In genomic region chr16:425740-426114, GRCh38 we compare ENCODE assay signal across 8 cellular contexts. TPM values are rescaled to one million over a fixed set of nuclear protein-coding genes. Genes with fewer than 3 reads are reported as not detected.
A peak's percentile ranks its signal among the peaks of the same experiment; 100 is the strongest.
DNase-seq lines count a peak whose midpoint lies in the region; ATAC-seq and TF ChIP-seq lines count a peak whose summit lies in the region.

No MANE protein-coding gene starts in this region.

- peaks cover 29% of the 10 kb centered on the region for H3K4me1 Mint-ChIP-seq in activated T-cell treated with anti-CD3 and anti-CD28 coated beads, Interleukin-2, amount 50 U/mL, for 4 hours (ENCODE audit: low read depth)

- H3K27ac ChIP-seq in foreskin keratinocyte (peak overlapping the region; percentile 9), skin epidermis (peak overlapping the region in 19 of 21 experiments; percentile 24 to 98 (median 80))

- H3K27me3 Mint-ChIP-seq in activated T-cell treated with anti-CD3 and anti-CD28 coated beads, Interleukin-2, amount 50 U/mL, for 4 hours (ENCODE audit: low read depth) = no peaks in the 10 kb centered on the region

- intact Hi-C loops in sciatic nerve (cut with DNase I) = no loop called here

- peak; percentile 24 for DNase-seq in activated T-cell treated with anti-CD3 and anti-CD28 coated beads, Interleukin-2, amount 50 U/mL, for 4 hours
- DNase-seq in activated T-cell treated with anti-CD3 and anti-CD28 coated beads, Interleukin-2, amount 50 U/mL, for 1 hour = no peak
- DNase-seq in foreskin keratinocyte (no peak), sciatic nerve (ENCODE audit: low spot score) (no peak), HK-2 (ENCODE audit: unreplicated experiment) (no peak)

- no peaks in the 10 kb centered on the region for H3K9me3 Mint-ChIP-seq in activated T-cell treated with anti-CD3 and anti-CD28 coated beads, Interleukin-2, amount 50 U/mL, for 4 hours

- H3K4me1 ChIP-seq in foreskin keratinocyte = peaks cover 3% of the 10 kb centered on the region

- H3K4me3 ChIP-seq in WI38 (ENCODE audit: low read depth, low read length) (peak overlapping the region; percentile 81), skin epidermis (peak overlapping the region; percentile 39 to 66 (median 54))

- ATAC-seq in activated T-cell treated with anti-CD3 and anti-CD28 coated beads, Interleukin-2, amount 50 U/mL, for 4 hours = peak; percentile 59 to 69
- ATAC-seq in HG02970 (IDR thresholded peaks at IDR 0.05; ENCODE audit: low FRiP score, unreplicated experiment) = peak; percentile 34
- ATAC-seq in foreskin keratinocyte = peak; percentile 24
- ATAC-seq in sciatic nerve = no peak

- peaks cover 3% of the 10 kb centered on the region for H3K36me3 Mint-ChIP-seq in activated T-cell treated with anti-CD3 and anti-CD28 coated beads, Interleukin-2, amount 50 U/mL, for 4 hours (ENCODE audit: insufficient read depth)

- TF ChIP-seq CTCF in WI38 (IDR thresholded peaks at IDR 0.05; ENCODE audit: low read depth, low read length) = no peak
- no peak for TF ChIP-seq CTCF in foreskin keratinocyte (conservative IDR thresholded peaks at IDR 0.05)

- H3K27me3 ChIP-seq in foreskin keratinocyte = no peaks in the 10 kb centered on the region

- peak overlapping the region; percentile 85 for H3K4me3 Mint-ChIP-seq in activated T-cell treated with anti-CD3 and anti-CD28 coated beads, Interleukin-2, amount 50 U/mL, for 4 hours

RNA-seq across cellular contexts. Expression of gene RAB11FIP3, which starts 0.3 kb away (rescaled TPM):
- total RNA-seq in activated T-cell treated with anti-CD3 and anti-CD28 coated beads, Interleukin-2, amount 50 U/mL, for 4 hours = 10 to 100 TPM; 28.2 to 31.3 (median 28.8) TPM
- 14.9 and 15.1 TPM in 2 replicates for total RNA-seq in foreskin keratinocyte
- polyA plus RNA-seq in foreskin keratinocyte = 10.9 and 12.0 TPM in 2 replicates
- 56.0 TPM for total RNA-seq in sciatic nerve

RNA-seq across cellular contexts. Expression of gene DECR2, which starts 24.0 kb away (rescaled TPM):
- 10 to 100 TPM; 16.9 to 19.1 (median 17.8) TPM for total RNA-seq in activated T-cell treated with anti-CD3 and anti-CD28 coated beads, Interleukin-2, amount 50 U/mL, for 4 hours
- total RNA-seq in foreskin keratinocyte = 10.5 and 13.8 TPM in 2 replicates
- 12.7 and 15.9 TPM in 2 replicates for polyA plus RNA-seq in foreskin keratinocyte
- total RNA-seq in sciatic nerve = 10.4 TPM

RNA-seq across cellular contexts. Expression of gene NME4, which starts 28.7 kb away (rescaled TPM):
- total RNA-seq in activated T-cell treated with anti-CD3 and anti-CD28 coated beads, Interleukin-2, amount 50 U/mL, for 4 hours = 10 to 100 TPM; 46.1 to 78.9 (median 52.7) TPM
- total RNA-seq in foreskin keratinocyte = 143 and 154 TPM in 2 replicates
- 266 and 269 TPM in 2 replicates for polyA plus RNA-seq in foreskin keratinocyte
- 68.3 TPM for total RNA-seq in sciatic nerve

RNA-seq across cellular contexts. Expression of gene PGAP6, which starts 43.9 kb away (rescaled TPM):
- 10 to 100 TPM; 33.4 to 39.1 (median 34.0) TPM for total RNA-seq in activated T-cell treated with anti-CD3 and anti-CD28 coated beads, Interleukin-2, amount 50 U/mL, for 4 hours
- total RNA-seq in foreskin keratinocyte = 37.7 and 44.5 TPM in 2 replicates
- polyA plus RNA-seq in foreskin keratinocyte = 32.5 and 34.2 TPM in 2 replicates
- total RNA-seq in sciatic nerve = 29.0 TPM

RNA-seq across cellular contexts. Expression of gene MRPL28, which starts 55.4 kb away (rescaled TPM):
- total RNA-seq in activated T-cell treated with anti-CD3 and anti-CD28 coated beads, Interleukin-2, amount 50 U/mL, for 4 hours = 100 to 1,000 TPM; 124 to 136 (median 128) TPM
- total RNA-seq in foreskin keratinocyte (125 and 132 TPM in 2 replicates), sciatic nerve (32.5 TPM)
- polyA plus RNA-seq in foreskin keratinocyte = 218 and 222 TPM in 2 replicates
